ENCODE assay signal across 34 cellular contexts in the genomic region with DNA sequence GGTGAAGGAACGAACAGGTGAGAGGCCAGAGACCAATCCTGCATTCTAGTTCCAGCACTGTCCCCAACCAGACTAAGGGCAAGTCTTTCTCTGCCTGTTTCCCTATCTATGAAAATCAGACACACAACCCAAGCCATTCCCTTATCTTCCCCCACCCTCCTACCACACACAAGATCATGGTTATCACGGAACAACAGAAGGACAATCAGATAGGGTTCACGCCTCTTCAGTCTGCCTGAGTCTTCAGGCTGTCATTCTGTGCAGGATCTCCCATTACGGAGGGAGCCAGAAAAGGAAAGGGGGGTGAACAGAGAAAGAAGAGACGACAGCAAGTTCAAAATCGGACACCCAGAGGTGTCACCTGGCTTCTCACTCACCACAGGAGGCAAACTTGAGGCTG. TPM values are rescaled to one million over a fixed set of nuclear protein-coding genes. Genes with fewer than 3 reads are reported as not detected.
"Had no signal": no experiment of that assay in that cellular context is flagged by ENCODE, and none has a peak within 500 bp of the region (broad histone marks: within the 10 kb centered on the region; RNA-seq: fewer than 3 reads in every experiment).

No MANE protein-coding gene starts in this region.

- H3K4me1 ChIP-seq: gastroesophageal sphincter, psoas muscle, sigmoid colon, thyroid gland had no signal

- H3K9me3 Mint-ChIP-seq: effector memory CD8-positive, alpha-beta T cell had no signal

- H3K36me3 Mint-ChIP-seq: naive thymus-derived CD8-positive, alpha-beta T cell had no signal

- H3K9me3 ChIP-seq: psoas muscle, sigmoid colon, thyroid gland had no signal

- H3K27ac ChIP-seq: gastroesophageal sphincter, heart left ventricle, hepatocyte, psoas muscle, sigmoid colon, stomach, thyroid gland had no signal

- H3K4me3 Mint-ChIP-seq: effector memory CD8-positive, alpha-beta T cell; naive thymus-derived CD8-positive, alpha-beta T cell; nephron progenitor cell; stimulated activated effector memory CD8-positive, alpha-beta T cell treated with anti-CD3 and anti-CD28 coated beads, Interleukin-12 subunit alpha, Interleukin-12 subunit beta, amount 100 ng/mL, for 72 hours had no signal

- ATAC-seq: effector memory CD8-positive, alpha-beta T cell; esophagus mucosa; gastroesophageal sphincter; heart left ventricle; left lobe of liver; naive thymus-derived CD8-positive, alpha-beta T cell; psoas muscle; right cardiac atrium; stimulated activated effector memory CD8-positive, alpha-beta T cell treated with anti-CD3 and anti-CD28 coated beads, Interleukin-12 subunit alpha, Interleukin-12 subunit beta, amount 100 ng/mL, for 72 hours had no signal

- H3K27ac Mint-ChIP-seq: effector memory CD8-positive, alpha-beta T cell; nephron progenitor cell; stimulated activated effector memory CD8-positive, alpha-beta T cell treated with anti-CD3 and anti-CD28 coated beads, Interleukin-12 subunit alpha, Interleukin-12 subunit beta, amount 100 ng/mL, for 72 hours had no signal

- H3K36me3 ChIP-seq: gastroesophageal sphincter, heart left ventricle, sigmoid colon, stomach, thyroid gland had no signal

- H3K4me3 ChIP-seq: gastroesophageal sphincter, heart left ventricle, hepatocyte, psoas muscle, sigmoid colon, stomach, thyroid gland had no signal

- H3K27me3 ChIP-seq: thyroid gland had no signal

- H3K4me1 Mint-ChIP-seq: nephron progenitor cell had no signal

- DNase-seq: cortex of kidney; effector memory CD8-positive, alpha-beta T cell; foreskin fibroblast; heart left ventricle; kidney; naive thymus-derived CD8-positive, alpha-beta T cell; nephron progenitor cell; nucleus accumbens; posterior cingulate gyrus; psoas muscle; right cardiac atrium; stimulated activated CD4-positive, alpha-beta T cell treated with anti-CD3 and anti-CD28 coated beads, Interleukin-2, amount 100 ng/mL, for 24 hours; stimulated activated CD4-positive, alpha-beta T cell treated with anti-CD3 and anti-CD28 coated beads, Interleukin-4, amount 100 ng/mL, for 24 hours; stimulated activated naive CD4-positive, alpha-beta T cell treated with Interleukin-2 at 50 U/mL for 16 hours; thyroid gland; trophoblast cell had no signal

RNA-seq across cellular contexts. Expression of gene TLE7, which starts 11.1 kb away (rescaled TPM):
- total RNA-seq: dermis microvascular lymphatic vessel endothelial cell; esophagus mucosa; gastroesophageal sphincter; heart left ventricle; hepatocyte; kidney; left lobe of liver; liver; lung microvascular endothelial cell; mesenteric fat pad; myocyte; naive thymus-derived CD8-positive, alpha-beta T cell; osteocyte; psoas muscle; renal cortical epithelial cell; right cardiac atrium; sigmoid colon; skeletal muscle tissue; stomach; subcutaneous adipose tissue; temporal lobe; thyroid gland; urinary bladder had no signal
- polyA plus RNA-seq: heart left ventricle; hepatocyte; liver; naive thymus-derived CD8-positive, alpha-beta T cell; psoas muscle; right cardiac atrium; sigmoid colon; stomach; urinary bladder had no signal
